20 cellular contexts compared by ENCODE assay signal in genomic region chr2:196130039-196130825, GRCh38. TPM values are rescaled to one million over a fixed set of nuclear protein-coding genes. Genes with fewer than 3 reads are reported as not detected.
DNase-seq lines count a peak whose midpoint lies in the region; ATAC-seq and TF ChIP-seq lines count a peak whose summit lies in the region.
"Had no signal": no experiment of that assay in that cellular context is flagged by ENCODE, and none has a peak within 500 bp of the region (broad histone marks: within the 10 kb centered on the region; RNA-seq: fewer than 3 reads in every experiment).

No MANE protein-coding gene starts in this region.

- no peak for ATAC-seq in stimulated activated naive CD8-positive, alpha-beta T cell treated with anti-CD3 and anti-CD28 coated beads, Interleukin-15, Interleukin-2, amounts not matched to agents 100 U/mL and 50 U/mL, for 24 hours
- ATAC-seq in stimulated activated naive CD8-positive, alpha-beta T cell treated with anti-CD3 and anti-CD28 coated beads, Interleukin-15, amount 100 ng/mL, for 72 hours, result no peak
- ATAC-seq in upper lobe of right lung, result peak; percentile 27

- no peaks in the 10 kb centered on the region for H3K27me3 Mint-ChIP-seq in stimulated activated naive CD8-positive, alpha-beta T cell treated with anti-CD3 and anti-CD28 coated beads, Interleukin-15, amount 100 ng/mL, for 72 hours
- H3K27me3 Mint-ChIP-seq: type B pancreatic cell had no signal

- H3K4me3 Mint-ChIP-seq in stimulated activated naive CD8-positive, alpha-beta T cell treated with anti-CD3 and anti-CD28 coated beads, Interleukin-15, amount 100 ng/mL, for 72 hours, result peak overlapping the region in 1 of 2 donors; percentile 24
- H3K4me3 Mint-ChIP-seq: CD14-positive monocyte; T-helper 2 cell treated with Interferon-gamma antibody and Interleukin-4, amounts not matched to agents 5 μg/mL and 100 μg/mL, for 36 hours; type B pancreatic cell had no signal

- no peaks in the 10 kb centered on the region for H3K27me3 ChIP-seq in upper lobe of right lung
- H3K27me3 ChIP-seq in osteoblast (ENCODE audit: insufficient read depth, low read length), result no peaks in the 10 kb centered on the region
- H3K27me3 ChIP-seq: brain microvascular endothelial cell had no signal

- H4K20me1 ChIP-seq in osteoblast (ENCODE audit: insufficient read depth, low read length), result no peaks in the 10 kb centered on the region

- intact Hi-C loops in upper lobe of right lung (cut with DNase I), result no loop called here

- H3K9me3 Mint-ChIP-seq in stimulated activated naive CD8-positive, alpha-beta T cell treated with anti-CD3 and anti-CD28 coated beads, Interleukin-15, amount 100 ng/mL, for 72 hours, result peaks cover 46 to 59% of the 10 kb centered on the region in 2 donors

- H3K4me1 ChIP-seq in upper lobe of right lung (no peaks in the 10 kb centered on the region), osteoblast (ENCODE audit: insufficient read depth, low read length) (peaks cover 5% of the 10 kb centered on the region)

- H3K79me2 ChIP-seq in osteoblast (ENCODE audit: insufficient read depth, low read length), result no peaks in the 10 kb centered on the region

- H3K9me3 ChIP-seq in upper lobe of right lung (peaks cover 35% of the 10 kb centered on the region), osteoblast (ENCODE audit: low read depth, low read length) (peaks cover 26% of the 10 kb centered on the region)

- no peak overlapping the region for H3K4me2 ChIP-seq in osteoblast (ENCODE audit: insufficient read depth, low read length)

- DNase-seq in DMS53 (lab: John Stamatoyannopoulos, UW), result peak; percentile 27
- no peak for DNase-seq in DMS53 treated with DMSO at 0.1 percent for 48 hours (lab: John Stamatoyannopoulos, UW; ENCODE audit: unreplicated experiment)
- DNase-seq in stimulated activated naive CD8-positive, alpha-beta T cell treated with anti-CD3 and anti-CD28 coated beads, Interleukin-15, Interleukin-2, amounts not matched to agents 100 U/mL and 50 U/mL, for 24 hours, result peak; percentile 65
- DNase-seq in stimulated activated naive CD8-positive, alpha-beta T cell treated with anti-CD3 and anti-CD28 coated beads, Interleukin-15, amount 100 ng/mL, for 72 hours, result no peak
- DNase-seq in amniotic epithelial cell (ENCODE audit: low read depth), result peak; percentile 16
- no peak for DNase-seq in upper lobe of right lung
- DNase-seq in osteoblast (ENCODE audit: insufficient read length, low spot score, missing footprints), result no peak
- DNase-seq in NCI-H1105 (lab: John Stamatoyannopoulos, UW), result no peak
- DNase-seq: 8988T; activated CD4-positive, alpha-beta T cell treated with anti-CD3 and anti-CD28 coated beads for 1 hour; activated effector memory CD4-positive, alpha-beta T cell treated with anti-CD3 and anti-CD28 coated beads, Interleukin-2, amount 50 U/mL, for 16 hours; brain microvascular endothelial cell; GOT3; hypothalamus; MM.1S; Right ventricle myocardium superior; stimulated activated CD4-positive, alpha-beta T cell treated with anti-CD3 and anti-CD28 coated beads, Interleukin-4, amount 100 ng/mL, for 4 hours had no signal

- peak overlapping the region in 1 of 2 donors; percentile 94 for H3K27ac Mint-ChIP-seq in stimulated activated naive CD8-positive, alpha-beta T cell treated with anti-CD3 and anti-CD28 coated beads, Interleukin-15, amount 100 ng/mL, for 72 hours
- H3K27ac Mint-ChIP-seq: T-helper 2 cell treated with Interferon-gamma antibody and Interleukin-4, amounts not matched to agents 5 μg/mL and 100 μg/mL, for 36 hours; type B pancreatic cell had no signal

- no peak overlapping the region for H2AFZ ChIP-seq in osteoblast (ENCODE audit: low read length)

- H3K4me3 ChIP-seq in upper lobe of right lung (no peak overlapping the region), osteoblast (ENCODE audit: insufficient read depth, low read length) (no peak overlapping the region)

- TF ChIP-seq CTCF in upper lobe of right lung (IDR thresholded peaks at IDR 0.05), result no peak
- no peak for TF ChIP-seq CTCF in osteoblast (IDR thresholded peaks at IDR 0.05; ENCODE audit: extremely low read depth, low read depth, low read length)

- H3K36me3 ChIP-seq in upper lobe of right lung, result peaks cover under 1% of the 10 kb centered on the region
- H3K36me3 ChIP-seq in osteoblast (ENCODE audit: insufficient read depth, low read length), result peaks cover 32% of the 10 kb centered on the region

- H3K27ac ChIP-seq in upper lobe of right lung (no peak overlapping the region), osteoblast (ENCODE audit: low read depth, low read length) (no peak overlapping the region)
- H3K27ac ChIP-seq: brain microvascular endothelial cell had no signal

- peaks cover 26% of the 10 kb centered on the region for H3K4me1 Mint-ChIP-seq in stimulated activated naive CD8-positive, alpha-beta T cell treated with anti-CD3 and anti-CD28 coated beads, Interleukin-15, amount 100 ng/mL, for 72 hours

RNA-seq across cellular contexts. Expression of gene STK17B, which starts 41.1 kb away (rescaled TPM):
- total RNA-seq in upper lobe of right lung (66.9 TPM), osteoblast (139 and 140 TPM in 2 replicates)

Comparison
In these comparisons a context has a peak if more than half of its experiments do, and no peak if none do; other contexts are left out.
1. DNase-seq: peak in DMS53 (single experiment), stimulated activated naive CD8-positive, alpha-beta T cell treated with anti-CD3 and anti-CD28 coated beads, Interleukin-15, Interleukin-2, amounts not matched to agents 100 U/mL and 50 U/mL, for 24 hours (single experiment) and amniotic epithelial cell (single experiment); none in DMS53 treated with DMSO at 0.1 percent for 48 hours (single experiment), stimulated activated naive CD8-positive, alpha-beta T cell treated with anti-CD3 and anti-CD28 coated beads, Interleukin-15, amount 100 ng/mL, for 72 hours (0 of 2), upper lobe of right lung (single experiment), osteoblast (single experiment) and NCI-H1105 (single experiment).